ENCODE assay signal across 8 cellular contexts in the genomic region with DNA sequence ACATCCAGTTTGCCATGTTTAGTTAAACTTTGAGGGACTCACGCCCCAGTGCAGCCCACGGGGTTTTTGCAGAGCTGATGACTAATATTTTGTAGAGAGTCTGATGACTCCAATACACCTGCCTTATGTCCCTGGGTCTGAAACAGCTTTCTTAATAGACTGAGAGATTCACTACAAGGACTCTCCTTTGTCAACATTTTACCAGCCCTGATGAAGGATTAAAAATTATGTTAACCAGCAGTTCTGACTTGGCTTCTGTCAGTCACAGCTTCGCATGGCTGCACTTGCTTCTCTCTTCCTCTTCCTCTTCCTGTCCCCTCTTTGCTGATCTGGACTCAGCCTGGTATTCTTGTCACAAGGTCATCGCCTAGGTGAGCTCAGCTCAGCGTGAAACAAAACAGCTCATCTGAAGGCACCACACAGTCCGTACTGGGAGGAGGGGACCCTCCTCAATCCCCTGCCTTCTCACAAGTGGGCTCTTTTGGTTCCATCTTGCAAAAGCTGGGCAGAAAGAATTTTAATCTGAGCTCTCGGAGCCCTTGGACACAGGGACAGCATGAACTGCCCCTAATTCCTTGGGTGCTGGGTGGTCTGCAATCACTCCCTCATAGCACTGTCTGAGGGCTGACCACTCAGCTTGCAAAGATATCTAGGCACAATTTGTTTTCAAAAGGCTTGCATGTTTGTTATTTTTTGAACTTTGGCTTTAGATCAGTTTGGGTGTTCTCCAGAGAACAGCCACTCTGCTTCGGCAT. TPM values are rescaled to one million over a fixed set of nuclear protein-coding genes. Genes with fewer than 3 reads are reported as not detected.
DNase-seq lines count a peak whose midpoint lies in the region; ATAC-seq and TF ChIP-seq lines count a peak whose summit lies in the region.

No MANE protein-coding gene starts in this region.

- H3K4me3 ChIP-seq in OCI-LY1 (ENCODE audit: low read depth, low read length, poor library complexity, severe bottlenecking) (peak overlapping the region; percentile 52), gastroesophageal sphincter (no peak overlapping the region), uterus (no peak overlapping the region)

- H3K9me3 ChIP-seq in OCI-LY1 (ENCODE audit: low read length), result no peaks in the 10 kb centered on the region
- H3K9me3 ChIP-seq in gastroesophageal sphincter, result no peaks in the 10 kb centered on the region
- H3K9me3 ChIP-seq in uterus, result no peaks in the 10 kb centered on the region

- TF ChIP-seq EP300 in gastroesophageal sphincter (IDR thresholded peaks at IDR 0.05), result no peak

- H3K4me3 Mint-ChIP-seq in Calu3 (ENCODE audit: low read depth, unreplicated experiment), result no peak overlapping the region

- H3K4me2 ChIP-seq in OCI-LY1 (ENCODE audit: low read length), result peak overlapping the region; percentile 66

- no TSS peak for BruUV-seq in Calu3 (replicated peaks; lab: Mats Ljungman, UMichigan)

- H3K9me2 ChIP-seq in OCI-LY1 (ENCODE audit: low read depth, low read length), result no peaks in the 10 kb centered on the region

- H3K27ac ChIP-seq in OCI-LY1 (ENCODE audit: low read depth, low read length, poor library complexity, severe bottlenecking) (peak overlapping the region; percentile 98), gastroesophageal sphincter (peak overlapping the region in 3 of 4 donors; percentile 43 to 68 (median 62)), uterus (peak overlapping the region; percentile 32 to 68)

- in situ Hi-C loops in GM13977 (cut with MboI; ENCODE audit: low pct_unique_long_range_greater_than_20kb, low sequenced_read_pairs, unreplicated experiment), result loop anchor here (5.0 kb wide), 1 partner anchor 40 kb away; the partner anchor contains the start of gene POU2AF1

- intact Hi-C loops in uterus (cut with DNase I; ENCODE audit: low total_unique reads) (no loop called here), Calu3 (cut with micrococcal nuclease; ENCODE audit: unreplicated experiment) (loop anchor here (10.0 kb wide), 1 partner anchor 52 kb away; no protein-coding TSS in a partner anchor)

- ATAC-seq in HG02759 (IDR thresholded peaks at IDR 0.05; ENCODE audit: unreplicated experiment), result peak; percentile 71
- peak; percentile 13 for ATAC-seq in gastroesophageal sphincter

- no peaks in the 10 kb centered on the region for H3K36me3 Mint-ChIP-seq in Calu3 (ENCODE audit: insufficient read depth, unreplicated experiment)

- H3K36me3 ChIP-seq in OCI-LY1 (ENCODE audit: insufficient read depth, low read length), result no peaks in the 10 kb centered on the region
- H3K36me3 ChIP-seq in gastroesophageal sphincter, result no peaks in the 10 kb centered on the region
- H3K36me3 ChIP-seq in uterus, result no peaks in the 10 kb centered on the region

- CTCF ChIA-PET in Calu3 (lab: Charles Lee), result no interaction called here

- no peak overlapping the region for H3K27ac Mint-ChIP-seq in Calu3 (ENCODE audit: unreplicated experiment)

- H3K4me1 ChIP-seq in OCI-LY1 (ENCODE audit: insufficient read depth, low read length, severe bottlenecking), result peaks cover 100% of the 10 kb centered on the region
- peaks cover 7 to 37% (median 26%) of the 10 kb centered on the region in 3 donors for H3K4me1 ChIP-seq in gastroesophageal sphincter
- H3K4me1 ChIP-seq in uterus, result peaks cover 0 to 8% of the 10 kb centered on the region in 2 donors

- H3K27me3 Mint-ChIP-seq in Calu3 (ENCODE audit: unreplicated experiment), result peaks cover 12% of the 10 kb centered on the region

- H3F3A ChIP-seq in OCI-LY1 (ENCODE audit: insufficient read depth, low read length), result peaks cover 26% of the 10 kb centered on the region; the same call in 1 of the 2 replicates

- peaks cover 7% of the 10 kb centered on the region for H3K4me1 Mint-ChIP-seq in Calu3 (ENCODE audit: low read depth, unreplicated experiment)

- peak overlapping the region; percentile 79 for H3K9ac ChIP-seq in OCI-LY1 (ENCODE audit: low read length)

- H3K27me3 ChIP-seq in OCI-LY1 (ENCODE audit: insufficient read depth, low read length) (no peaks in the 10 kb centered on the region), gastroesophageal sphincter (no peaks in the 10 kb centered on the region), uterus (no peaks in the 10 kb centered on the region)

- no peaks in the 10 kb centered on the region for H4K20me1 ChIP-seq in OCI-LY1 (ENCODE audit: insufficient read depth, low read length)

- peak; percentile 8 for DNase-seq in NOMO-1 treated with DMSO at 0.1 percent for 48 hours (lab: John Stamatoyannopoulos, UW; ENCODE audit: unreplicated experiment)
- no peak for DNase-seq in NOMO-1 treated with dmso at 0.1 percent for 144 hours (lab: John Stamatoyannopoulos, UW; ENCODE audit: unreplicated experiment)
- no peak for DNase-seq in uterus
- no peak for DNase-seq in GM13977 (ENCODE audit: low spot score)
- DNase-seq in Calu3, result no peak

- no peaks in the 10 kb centered on the region for H3K9me3 Mint-ChIP-seq in Calu3 (ENCODE audit: low read depth, unreplicated experiment)

- TF ChIP-seq CTCF in OCI-LY1 (IDR thresholded peaks at IDR 0.05; ENCODE audit: low read length) (no peak), gastroesophageal sphincter (IDR thresholded peaks at IDR 0.05) (no peak), uterus (IDR thresholded peaks at IDR 0.05) (no peak), GM13977 (IDR thresholded peaks at IDR 0.05; ENCODE audit: extremely low read depth, insufficient read depth, missing control alignments) (no peak), Calu3 (IDR thresholded peaks at IDR 0.05; ENCODE audit: unreplicated experiment) (no peak)

- TF ChIP-seq POLR2A in gastroesophageal sphincter (IDR thresholded peaks at IDR 0.05) (no peak), uterus (IDR thresholded peaks at IDR 0.05) (no peak)

- no peak overlapping the region for H2AFZ ChIP-seq in OCI-LY1 (ENCODE audit: low read length)

- 32 to 47% methylated on average over 3 to 7 of the region's 8 CpGs for WGBS in gastroesophageal sphincter (ENCODE audit: low coverage in 1 of 2), 2 donors

- H3K79me2 ChIP-seq in OCI-LY1 (ENCODE audit: insufficient read depth, low read length), result no peaks in the 10 kb centered on the region

RNA-seq across cellular contexts. Expression of gene POU2AF1, which starts 38.1 kb away (rescaled TPM):
- under 1 TPM in 1 of 4 donors, not detected in 3; 0.10 TPM for total RNA-seq in gastroesophageal sphincter
- 1 to 10 TPM in 2 of 4 donors, under 1 TPM in 1, not detected in 1; under 0.01 to 2.9 (median 2.6) TPM for total RNA-seq in uterus
- total RNA-seq in Calu3 (2022), result not detected in 2 replicates
